Comparison of ENCODE assay signal across 1 cellular context in genomic region chr14:74437654-74438053, GRCh38.
TF ChIP-seq lines count a peak whose summit lies in the region.

No MANE protein-coding gene starts in this region.

TF ChIP-seq in H1, 55 proteins besides CTCF, POLR2A, EP300 and RAD21 (continued from another document):
- TF ChIP-seq HDAC2 (IDR thresholded peaks at IDR 0.05; ENCODE audit: borderline replicate concordance in 1 of 2, low read depth in 2 of 2, low read length in 2 of 2): 0 out of 4 replicates have a peak, but pooled peaks of 1 of the 2 experiments have one; percentile 27
- TF ChIP-seq ATF2 (IDR thresholded peaks at IDR 0.05; ENCODE audit: low read length): no peak
